7 cellular contexts compared by ENCODE assay signal in the genomic region with DNA sequence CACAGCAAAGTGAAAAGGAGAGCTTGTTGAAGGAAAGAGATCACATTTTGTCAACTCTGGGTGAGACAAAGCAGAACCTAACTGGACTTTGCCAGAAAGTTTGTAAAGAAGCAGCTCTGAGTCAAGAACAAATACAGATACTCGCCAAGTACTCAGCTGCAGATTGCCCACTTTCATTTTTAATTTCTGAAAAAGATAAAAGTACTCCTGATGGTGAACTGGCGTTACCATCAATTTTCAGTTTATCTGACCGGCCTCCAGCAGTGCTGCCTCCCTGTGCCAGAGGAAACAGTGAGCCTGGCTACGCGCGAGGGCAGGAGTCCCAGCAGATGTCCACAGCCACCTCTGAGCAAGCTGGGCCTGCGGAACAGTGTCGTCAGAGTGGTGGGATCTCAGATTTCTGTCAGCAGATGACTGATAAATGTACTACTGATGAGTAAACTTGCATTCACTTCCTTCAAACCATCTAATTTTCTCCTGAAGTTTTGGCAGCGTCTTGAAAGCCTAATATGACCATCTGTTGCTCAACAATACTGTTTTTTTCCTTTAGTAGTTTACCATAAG. TPM values are rescaled to one million over a fixed set of nuclear protein-coding genes. Genes with fewer than 3 reads are reported as not detected.
DNase-seq lines count a peak whose midpoint lies in the region; ATAC-seq lines count a peak whose summit lies in the region.

No MANE protein-coding gene starts in this region.

- H3K79me2 ChIP-seq in mesendoderm (ENCODE audit: control insufficient read depth, insufficient read depth, low read length), result no peaks in the 10 kb centered on the region

- no peaks in the 10 kb centered on the region for H3K4me1 ChIP-seq in mesendoderm (ENCODE audit: control insufficient read depth, low read depth, low read length)

- no peak overlapping the region for H3K4ac ChIP-seq in mesendoderm (ENCODE audit: low read depth, low read length)

- H3K56ac ChIP-seq in mesendoderm (ENCODE audit: low read length), result no peak overlapping the region

- no peaks in the 10 kb centered on the region for H3K27me3 ChIP-seq in mesendoderm (ENCODE audit: insufficient read depth, low read length, poor library complexity)

- H3K27ac Mint-ChIP-seq in activated naive CD8-positive, alpha-beta T cell treated with anti-CD3 and anti-CD28 coated beads, Interleukin-2, amount 50 U/mL, for 24 hours, result peak overlapping the region; percentile 74
- peak overlapping the region; percentile 88 for H3K27ac Mint-ChIP-seq in stimulated activated effector memory CD8-positive, alpha-beta T cell treated with anti-CD3 and anti-CD28 coated beads, Interleukin-12 subunit alpha, Interleukin-12 subunit beta, amount 100 ng/mL, for 72 hours

- no peak overlapping the region for H4K5ac ChIP-seq in mesendoderm (ENCODE audit: low read length)

- no peak overlapping the region for H2BK5ac ChIP-seq in mesendoderm (ENCODE audit: low read length)

- H2BK15ac ChIP-seq in mesendoderm (replicated peaks; ENCODE audit: low read depth), result no peak overlapping the region

- no peak overlapping the region for H3K4me2 ChIP-seq in mesendoderm (ENCODE audit: low read length)

- H3K36me3 ChIP-seq in mesendoderm (ENCODE audit: control insufficient read depth, insufficient read depth, low read length), result no peaks in the 10 kb centered on the region

- H3K9me3 Mint-ChIP-seq in activated naive CD8-positive, alpha-beta T cell treated with anti-CD3 and anti-CD28 coated beads, Interleukin-2, amount 50 U/mL, for 24 hours, result no peaks in the 10 kb centered on the region
- no peaks in the 10 kb centered on the region for H3K9me3 Mint-ChIP-seq in stimulated activated effector memory CD8-positive, alpha-beta T cell treated with anti-CD3 and anti-CD28 coated beads, Interleukin-12 subunit alpha, Interleukin-12 subunit beta, amount 100 ng/mL, for 72 hours

- peak overlapping the region; percentile 47 for H3K4me3 Mint-ChIP-seq in activated naive CD8-positive, alpha-beta T cell treated with anti-CD3 and anti-CD28 coated beads, Interleukin-2, amount 50 U/mL, for 24 hours
- H3K4me3 Mint-ChIP-seq in stimulated activated effector memory CD8-positive, alpha-beta T cell treated with anti-CD3 and anti-CD28 coated beads, Interleukin-12 subunit alpha, Interleukin-12 subunit beta, amount 100 ng/mL, for 72 hours, result peak overlapping the region; percentile 61

- no peak overlapping the region for H2BK120ac ChIP-seq in mesendoderm (ENCODE audit: low read depth, low read length)

- no peak overlapping the region for H3K27ac ChIP-seq in mesendoderm (ENCODE audit: low read depth, low read length)

- no peak overlapping the region for H3K9ac ChIP-seq in mesendoderm (ENCODE audit: low read length)

- H4K8ac ChIP-seq in mesendoderm (ENCODE audit: low read depth, low read length), result no peak overlapping the region

- ATAC-seq in GM18870 (IDR thresholded peaks at IDR 0.05; ENCODE audit: unreplicated experiment) (peak; percentile 53), left lobe of liver (peak; percentile 74)
- peak; percentile 99 for ATAC-seq in activated naive CD8-positive, alpha-beta T cell treated with anti-CD3 and anti-CD28 coated beads, Interleukin-2, amount 50 U/mL, for 24 hours
- peak; percentile 100 for ATAC-seq in stimulated activated effector memory CD8-positive, alpha-beta T cell treated with anti-CD3 and anti-CD28 coated beads, Interleukin-12 subunit alpha, Interleukin-12 subunit beta, amount 100 ng/mL, for 72 hours

- no peak overlapping the region for H3K18ac ChIP-seq in mesendoderm (ENCODE audit: low read length)

- peaks cover 24% of the 10 kb centered on the region for H3K36me3 Mint-ChIP-seq in activated naive CD8-positive, alpha-beta T cell treated with anti-CD3 and anti-CD28 coated beads, Interleukin-2, amount 50 U/mL, for 24 hours (ENCODE audit: low read depth)
- H3K36me3 Mint-ChIP-seq in stimulated activated effector memory CD8-positive, alpha-beta T cell treated with anti-CD3 and anti-CD28 coated beads, Interleukin-12 subunit alpha, Interleukin-12 subunit beta, amount 100 ng/mL, for 72 hours, result peaks cover 68% of the 10 kb centered on the region

- no peak overlapping the region for H3K4me3 ChIP-seq in mesendoderm (ENCODE audit: low read length)

- H2AK5ac ChIP-seq in mesendoderm (ENCODE audit: low read length), result no peak overlapping the region

- no CpG with 5 or more reads among the region's 9 CpGs for WGBS in mesendoderm (ENCODE audit: extremely low coverage, insufficient coverage, low lambda C conversion rate)

- H3K79me1 ChIP-seq in mesendoderm (ENCODE audit: low read length), result peaks cover 1% of the 10 kb centered on the region

- DNase-seq in HS-27A (ENCODE audit: low read depth) (peak; percentile 91), left lobe of liver (ENCODE audit: low spot score) (peak; percentile 55), NCI-H2107 (lab: John Stamatoyannopoulos, UW) (no peak), mesendoderm (no peak)
- DNase-seq in activated naive CD8-positive, alpha-beta T cell treated with anti-CD3 and anti-CD28 coated beads, Interleukin-2, amount 50 U/mL, for 24 hours, result peak; percentile 67
- peak; percentile 38 to 80 for DNase-seq in stimulated activated effector memory CD8-positive, alpha-beta T cell treated with anti-CD3 and anti-CD28 coated beads, Interleukin-12 subunit alpha, Interleukin-12 subunit beta, amount 100 ng/mL, for 72 hours (ENCODE audit: low spot score in 2 of 2)

- H3K23ac ChIP-seq in mesendoderm (ENCODE audit: low read length), result no peak overlapping the region

- no peaks in the 10 kb centered on the region for H3K27me3 Mint-ChIP-seq in activated naive CD8-positive, alpha-beta T cell treated with anti-CD3 and anti-CD28 coated beads, Interleukin-2, amount 50 U/mL, for 24 hours

- H3K4me1 Mint-ChIP-seq in activated naive CD8-positive, alpha-beta T cell treated with anti-CD3 and anti-CD28 coated beads, Interleukin-2, amount 50 U/mL, for 24 hours, result peaks cover 48% of the 10 kb centered on the region
- H3K4me1 Mint-ChIP-seq in stimulated activated effector memory CD8-positive, alpha-beta T cell treated with anti-CD3 and anti-CD28 coated beads, Interleukin-12 subunit alpha, Interleukin-12 subunit beta, amount 100 ng/mL, for 72 hours, result peaks cover 36% of the 10 kb centered on the region

RNA-seq across cellular contexts. Expression of gene BACH1, which starts 43.8 kb away (rescaled TPM):
- 27.0 TPM for total RNA-seq in left lobe of liver
- 25.9 TPM for polyA plus RNA-seq in mesendoderm (2013, experiment 1 of 2)
- 25.8 TPM for polyA plus RNA-seq in mesendoderm (2013, experiment 2 of 2)

Comparison
In these comparisons a context has a peak if more than half of its experiments do, and no peak if none do; other contexts are left out.
1. DNase-seq: peak in HS-27A (single experiment), activated naive CD8-positive, alpha-beta T cell treated with anti-CD3 and anti-CD28 coated beads, Interleukin-2, amount 50 U/mL, for 24 hours (single experiment), left lobe of liver (single experiment) and stimulated activated effector memory CD8-positive, alpha-beta T cell treated with anti-CD3 and anti-CD28 coated beads, Interleukin-12 subunit alpha, Interleukin-12 subunit beta, amount 100 ng/mL, for 72 hours (2 of 2); none in NCI-H2107 (single experiment) and mesendoderm (single experiment).
2. Peak in every context shown above with its lines, with median percentiles within 50 percentile points of each other: ATAC-seq.